ENCODE assay signal across 3 cellular contexts in the genomic region with DNA sequence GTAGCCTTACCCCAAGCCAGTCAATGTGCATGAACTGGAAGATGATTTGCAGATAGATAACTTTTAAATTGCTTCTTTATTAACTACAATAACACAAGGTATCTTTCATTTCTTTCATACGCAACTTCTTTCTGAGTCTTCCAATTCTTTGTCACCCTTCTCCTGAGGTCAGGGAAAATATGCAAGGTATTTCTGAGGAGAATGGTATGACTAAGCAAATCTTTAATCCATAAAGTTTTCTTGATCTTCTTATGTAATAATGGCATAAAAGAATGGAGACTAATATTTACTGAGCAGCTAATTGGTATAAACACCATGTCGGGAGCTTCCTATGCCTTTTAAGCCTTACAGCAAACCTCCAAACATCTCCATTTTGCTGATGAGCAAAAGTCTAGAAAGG.
TF ChIP-seq lines count a peak whose summit lies in the region.

No MANE protein-coding gene starts in this region.

TF ChIP-seq in SK-N-SH treated with all-trans-retinoic acid at 6 μM for 48 hours, 23 proteins besides CTCF, POLR2A, EP300 and RAD21:
- TF ChIP-seq ZFP30 (CRISPR knock-in tag; IDR thresholded peaks at IDR 0.05) (peak; percentile 84), ISL1 (CRISPR knock-in tag; IDR thresholded peaks at IDR 0.05) (peak; percentile 19; the same call in 1 of the 2 replicates), ZNF565 (CRISPR knock-in tag; conservative IDR thresholded peaks at IDR 0.05; ENCODE audit: low read depth) (no peak)
TF ChIP-seq in SK-N-SH treated with all-trans-retinoic acid at 6 μM for 48 hours: peak in this region for 2.

TF ChIP-seq in SK-N-SH, 30 proteins besides CTCF, POLR2A, EP300 and RAD21:
- TF ChIP-seq, protein P1, sequence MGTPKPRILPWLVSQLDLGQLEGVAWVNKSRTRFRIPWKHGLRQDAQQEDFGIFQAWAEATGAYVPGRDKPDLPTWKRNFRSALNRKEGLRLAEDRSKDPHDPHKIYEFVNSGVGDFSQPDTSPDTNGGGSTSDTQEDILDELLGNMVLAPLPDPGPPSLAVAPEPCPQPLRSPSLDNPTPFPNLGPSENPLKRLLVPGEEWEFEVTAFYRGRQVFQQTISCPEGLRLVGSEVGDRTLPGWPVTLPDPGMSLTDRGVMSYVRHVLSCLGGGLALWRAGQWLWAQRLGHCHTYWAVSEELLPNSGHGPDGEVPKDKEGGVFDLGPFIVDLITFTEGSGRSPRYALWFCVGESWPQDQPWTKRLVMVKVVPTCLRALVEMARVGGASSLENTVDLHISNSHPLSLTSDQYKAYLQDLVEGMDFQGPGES (IDR thresholded peaks at IDR 0.05; ENCODE audit: low read depth, low read length) = no peak
- TF ChIP-seq JUND (IDR thresholded peaks at IDR 0.05) (no peak), TEAD4 (IDR thresholded peaks at IDR 0.05; ENCODE audit: borderline replicate concordance, insufficient read depth) (no peak), FOXM1 (IDR thresholded peaks at IDR 0.05; ENCODE audit: low read depth) (no peak), RCOR1 (IDR thresholded peaks at IDR 0.05; ENCODE audit: low read length) (no peak), GATA2 (CRISPR knock-in tag; IDR thresholded peaks at IDR 0.05) (no peak), TAF1 (IDR thresholded peaks at IDR 0.05; ENCODE audit: borderline replicate concordance, low read depth, low read length) (no peak), MXI1 (IDR thresholded peaks at IDR 0.05; ENCODE audit: low read depth, low read length) (no peak), FOXJ3 (CRISPR knock-in tag; IDR thresholded peaks at IDR 0.05) (no peak), SMC3 (IDR thresholded peaks at IDR 0.05; ENCODE audit: low read depth, low read length) (no peak), RXRA (IDR thresholded peaks at IDR 0.05; ENCODE audit: borderline replicate concordance, low read depth) (no peak), TCF12 (IDR thresholded peaks at IDR 0.05) (no peak), YY1 (IDR thresholded peaks at IDR 0.05; ENCODE audit: low read depth) (no peak), NRF1 (IDR thresholded peaks at IDR 0.05; ENCODE audit: low read depth, low read length) (no peak)
- TF ChIP-seq, protein P2, sequence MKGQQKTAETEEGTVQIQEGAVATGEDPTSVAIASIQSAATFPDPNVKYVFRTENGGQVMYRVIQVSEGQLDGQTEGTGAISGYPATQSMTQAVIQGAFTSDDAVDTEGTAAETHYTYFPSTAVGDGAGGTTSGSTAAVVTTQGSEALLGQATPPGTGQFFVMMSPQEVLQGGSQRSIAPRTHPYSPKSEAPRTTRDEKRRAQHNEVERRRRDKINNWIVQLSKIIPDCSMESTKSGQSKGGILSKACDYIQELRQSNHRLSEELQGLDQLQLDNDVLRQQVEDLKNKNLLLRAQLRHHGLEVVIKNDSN (IDR thresholded peaks at IDR 0.05; ENCODE audit: borderline replicate concordance, low read depth) = no peak
- TF ChIP-seq, protein P3, sequence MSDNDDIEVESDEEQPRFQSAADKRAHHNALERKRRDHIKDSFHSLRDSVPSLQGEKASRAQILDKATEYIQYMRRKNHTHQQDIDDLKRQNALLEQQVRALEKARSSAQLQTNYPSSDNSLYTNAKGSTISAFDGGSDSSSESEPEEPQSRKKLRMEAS (IDR thresholded peaks at IDR 0.05; ENCODE audit: low read depth) = no peak
- TF ChIP-seq, protein P4, sequence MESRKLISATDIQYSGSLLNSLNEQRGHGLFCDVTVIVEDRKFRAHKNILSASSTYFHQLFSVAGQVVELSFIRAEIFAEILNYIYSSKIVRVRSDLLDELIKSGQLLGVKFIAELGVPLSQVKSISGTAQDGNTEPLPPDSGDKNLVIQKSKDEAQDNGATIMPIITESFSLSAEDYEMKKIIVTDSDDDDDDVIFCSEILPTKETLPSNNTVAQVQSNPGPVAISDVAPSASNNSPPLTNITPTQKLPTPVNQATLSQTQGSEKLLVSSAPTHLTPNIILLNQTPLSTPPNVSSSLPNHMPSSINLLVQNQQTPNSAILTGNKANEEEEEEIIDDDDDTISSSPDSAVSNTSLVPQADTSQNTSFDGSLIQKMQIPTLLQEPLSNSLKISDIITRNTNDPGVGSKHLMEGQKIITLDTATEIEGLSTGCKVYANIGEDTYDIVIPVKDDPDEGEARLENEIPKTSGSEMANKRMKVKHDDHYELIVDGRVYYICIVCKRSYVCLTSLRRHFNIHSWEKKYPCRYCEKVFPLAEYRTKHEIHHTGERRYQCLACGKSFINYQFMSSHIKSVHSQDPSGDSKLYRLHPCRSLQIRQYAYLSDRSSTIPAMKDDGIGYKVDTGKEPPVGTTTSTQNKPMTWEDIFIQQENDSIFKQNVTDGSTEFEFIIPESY (IDR thresholded peaks at IDR 0.05; ENCODE audit: borderline replicate concordance, low read depth) = no peak

TF ChIP-seq in K562, 482 proteins besides CTCF, POLR2A, EP300 and RAD21:
- TF ChIP-seq MAFG (tag; conservative IDR thresholded peaks at IDR 0.05) (0 out of 2 replicates have a peak, but pooled peaks have one; percentile 8), PHB (CRISPR knock-in tag; IDR thresholded peaks at IDR 0.05) (no peak)
